In the genomic region with DNA sequence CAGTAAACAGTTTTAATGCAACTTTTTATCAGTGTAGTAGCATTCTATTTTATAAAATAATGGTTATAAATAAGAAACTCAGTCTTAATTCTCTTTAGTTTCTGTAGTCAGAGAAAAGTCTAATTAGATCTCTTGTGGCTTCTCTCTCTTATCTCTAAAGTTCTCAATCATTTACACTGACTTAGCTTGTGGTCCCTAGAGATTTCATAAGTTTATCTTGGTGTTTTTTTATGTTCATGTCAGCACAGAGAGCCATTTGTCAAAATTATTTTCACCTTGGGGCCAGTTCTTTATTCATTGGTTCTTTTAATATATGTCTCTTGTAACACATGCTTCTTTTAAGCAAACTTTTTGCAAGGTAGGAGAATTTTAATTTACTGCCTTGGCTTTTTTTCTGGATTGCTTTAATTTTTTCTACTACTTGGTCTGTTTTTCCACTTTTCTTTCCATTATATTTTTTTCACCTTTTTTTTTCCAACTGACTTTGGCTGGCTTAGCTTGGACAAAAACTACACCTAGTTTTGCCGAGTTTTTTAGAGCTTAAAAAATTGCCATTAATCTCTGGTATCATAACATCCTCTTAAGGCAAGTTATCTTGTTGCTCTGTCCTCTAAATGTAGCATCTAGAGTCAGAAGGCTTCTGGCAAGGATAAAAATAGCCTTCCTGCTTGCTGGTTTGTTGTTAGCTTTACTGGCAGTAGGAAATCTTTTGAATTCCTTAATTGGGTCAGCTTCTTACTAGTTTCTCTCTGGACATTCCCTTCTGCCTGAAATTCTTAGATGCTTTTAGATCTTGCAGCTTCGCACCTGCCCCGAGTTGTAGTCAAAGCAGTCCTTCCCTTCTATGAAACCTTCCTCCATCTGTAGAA, we compare ENCODE assay signal across 11 cellular contexts. TPM values are rescaled to one million over a fixed set of nuclear protein-coding genes. Genes with fewer than 3 reads are reported as not detected.
A peak's percentile ranks its signal among the peaks of the same experiment; 100 is the strongest.
DNase-seq lines count a peak whose midpoint lies in the region; ATAC-seq and TF ChIP-seq lines count a peak whose summit lies in the region.
"Had no signal": no experiment of that assay in that cellular context is flagged by ENCODE, and none has a peak within 500 bp of the region (broad histone marks: within the 10 kb centered on the region; RNA-seq: fewer than 3 reads in every experiment).

No MANE protein-coding gene starts in this region.

- H3F3A ChIP-seq in DOHH2 (ENCODE audit: control insufficient read depth, insufficient read depth): no peaks in the 10 kb centered on the region

- peaks cover 64% of the 10 kb centered on the region for H3K4me1 ChIP-seq in DOHH2 (ENCODE audit: control insufficient read depth, low read length)
- peaks cover 91% of the 10 kb centered on the region for H3K4me1 ChIP-seq in psoas muscle

- H3K4me2 ChIP-seq in DOHH2 (ENCODE audit: low read length): peak overlapping the region; percentile 36

- peak; percentile 21 to 48 for ATAC-seq in left cardiac atrium
- peak; percentile 43 to 65 (median 61) for ATAC-seq in psoas muscle
- no peak for ATAC-seq in HG02678 (IDR thresholded peaks at IDR 0.05; ENCODE audit: unreplicated experiment)
- no peak for ATAC-seq in GM18511 (IDR thresholded peaks at IDR 0.05; ENCODE audit: unreplicated experiment)
- ATAC-seq in GM21423 (IDR thresholded peaks at IDR 0.05; ENCODE audit: unreplicated experiment): no peak
- ATAC-seq: CD8-positive, alpha-beta T cell had no signal

- H3K9me3 ChIP-seq in DOHH2 (ENCODE audit: control insufficient read depth, insufficient read depth, low read length) (no peaks in the 10 kb centered on the region), psoas muscle (no peaks in the 10 kb centered on the region)

- H3K27ac ChIP-seq in DOHH2 (ENCODE audit: low read depth, low read length) (no peak overlapping the region), psoas muscle (peak overlapping the region; percentile 94)

- TF ChIP-seq CTCF in DOHH2 (IDR thresholded peaks at IDR 0.05; ENCODE audit: low read depth, low read length, poor library complexity, severe bottlenecking): no peak
- TF ChIP-seq CTCF in psoas muscle (IDR thresholded peaks at IDR 0.05): no peak

- intact Hi-C loops in left cardiac atrium (cut with DNase I): no loop called here
- intact Hi-C loops in psoas muscle (cut with DNase I): no loop called here

- DNase-seq in amniotic epithelial cell (ENCODE audit: low read depth) (peak; percentile 58), left cardiac atrium (no peak), psoas muscle (no peak)
- no peak for DNase-seq in activated T-cell treated with anti-CD3 and anti-CD28 coated beads, Interleukin-2, amount 50 U/mL, for 48 hours
- DNase-seq: activated naive CD4-positive, alpha-beta T cell treated with anti-CD3 and anti-CD28 coated beads for 36 hours; CD8-positive, alpha-beta T cell; naive B cell had no signal

- no peaks in the 10 kb centered on the region for H4K20me1 ChIP-seq in DOHH2 (ENCODE audit: control insufficient read depth, insufficient read depth, low read depth, low read length)

- H3K36me3 ChIP-seq in DOHH2 (ENCODE audit: control insufficient read depth, low read length) (no peaks in the 10 kb centered on the region), psoas muscle (ENCODE audit: insufficient read depth in 1 of 2, low read depth in 1 of 2) (no peaks in the 10 kb centered on the region)

- H3K27me3 ChIP-seq in DOHH2 (ENCODE audit: control insufficient read depth, low read length) (no peaks in the 10 kb centered on the region), psoas muscle (ENCODE audit: insufficient read depth in 3 of 3, low read length in 2 of 3) (no peaks in the 10 kb centered on the region)

- 9 to 21% (median 11%) methylated on average over 3 of the region's 3 CpGs for WGBS in psoas muscle, 3 donors

- H3K79me2 ChIP-seq in DOHH2 (ENCODE audit: control insufficient read depth, low read length): peaks cover 21% of the 10 kb centered on the region

- H3K9me2 ChIP-seq in DOHH2 (replicated peaks; ENCODE audit: control insufficient read depth, low read length): no peaks in the 10 kb centered on the region

- H3K4me3 ChIP-seq in DOHH2 (ENCODE audit: low read length): 0 out of 2 replicates have a peak overlapping the region, but pooled peaks have one; percentile 14
- peak overlapping the region; percentile 20 for H3K4me3 ChIP-seq in psoas muscle

RNA-seq across cellular contexts. Expression of a gene that starts 35.3 kb away (rescaled TPM):
- 100 to 1,000 TPM in 1 of 2 donors, 10 to 100 TPM in 1; 73.8 to 178 TPM for total RNA-seq in left cardiac atrium
- total RNA-seq in psoas muscle: 100 to 1,000 TPM in 3 of 4 donors, 10 to 100 TPM in 1; 95.0 to 262 (median 225) TPM
- 10 to 100 TPM; 30.4 to 86.4 (median 33.1) TPM for polyA plus RNA-seq in psoas muscle

Comparison
In these comparisons a context has a peak if more than half of its experiments do, and no peak if none do; other contexts are left out.
1. ATAC-seq: peak in left cardiac atrium (2 of 2) and psoas muscle (4 of 4); none in HG02678 (single experiment), GM18511 (single experiment) and GM21423 (single experiment).